17 cellular contexts compared by ENCODE assay signal in genomic region chr13:106887686-106888085, GRCh38.
DNase-seq lines count a peak whose midpoint lies in the region; ATAC-seq and TF ChIP-seq lines count a peak whose summit lies in the region.
"Had no signal": no experiment of that assay in that cellular context is flagged by ENCODE, and none has a peak within 500 bp of the region (broad histone marks: within the 10 kb centered on the region; RNA-seq: fewer than 3 reads in every experiment).

No MANE protein-coding gene starts in this region.

- no peak for DNase-seq in ascending aorta (ENCODE audit: low spot score in 2 of 2)
- peak; percentile 72 for DNase-seq in astrocyte of the hippocampus (ENCODE audit: low read depth, low spot score)
- no peak for DNase-seq in natural killer cell
- no peak for DNase-seq in glomerular visceral epithelial cell (ENCODE audit: extremely low spot score)
- DNase-seq: AML-193; Caco-2; Calu3; CD4-positive, alpha-beta T cell; CD8-positive, alpha-beta T cell; DMS79 treated with DMSO at 0.1 percent for 48 hours; GF-D8 had no signal

- no peak for TF ChIP-seq EP300 in neural cell (conservative IDR thresholded peaks at IDR 0.05; ENCODE audit: poor library complexity, severe bottlenecking)

- H3K4me3 Mint-ChIP-seq in natural killer cell = no peak overlapping the region
- H3K4me3 Mint-ChIP-seq: B cell; CD4-positive, alpha-beta T cell; CD8-positive, alpha-beta T cell had no signal

- H3K27me3 ChIP-seq in ascending aorta (no peaks in the 10 kb centered on the region), neural cell (ENCODE audit: insufficient read depth, low read depth, low read length) (no peaks in the 10 kb centered on the region)
- H3K27me3 ChIP-seq: BLaER1 treated with 17β-estradiol and CSF1 and Interleukin-3, amounts not matched to agents 10 nM and 100 nM had no signal

- intact Hi-C loops in ascending aorta (cut with DNase I) = no loop called here
- intact Hi-C loops in natural killer cell (cut with micrococcal nuclease) = no loop called here

- no peak for TF ChIP-seq RAD21 in neural cell (conservative IDR thresholded peaks at IDR 0.05)

- no peaks in the 10 kb centered on the region for H4K20me1 ChIP-seq in neural cell (ENCODE audit: insufficient read depth)
- H4K20me1 ChIP-seq: BLaER1 treated with 17β-estradiol and CSF1 and Interleukin-3, amounts not matched to agents 10 nM and 100 nM had no signal

- H3K4me1 ChIP-seq in ascending aorta = peaks cover 0 to 6% of the 10 kb centered on the region in 2 donors
- H3K4me1 ChIP-seq: A549; BLaER1 treated with 17β-estradiol and CSF1 and Interleukin-3, amounts not matched to agents 10 nM and 100 nM; Caco-2 had no signal

- H3K27ac ChIP-seq in ascending aorta = peak overlapping the region; percentile 18 to 36
- H3K27ac ChIP-seq in neural cell (ENCODE audit: low read length) = peak overlapping the region; percentile 48
- H3K27ac ChIP-seq: 22Rv1; A549; BLaER1 treated with 17β-estradiol and CSF1 and Interleukin-3, amounts not matched to agents 10 nM and 100 nM; C4-2B had no signal

- no peak for TF ChIP-seq CTCF in ascending aorta (IDR thresholded peaks at IDR 0.05)
- TF ChIP-seq CTCF in neural cell (IDR thresholded peaks at IDR 0.05; ENCODE audit: poor library complexity, severe bottlenecking) = no peak
- TF ChIP-seq CTCF in natural killer cell (IDR thresholded peaks at IDR 0.05) = no peak

- peaks cover 0 to 4% of the 10 kb centered on the region in 2 donors for H3K9me3 Mint-ChIP-seq in natural killer cell
- H3K9me3 Mint-ChIP-seq: CD4-positive, alpha-beta T cell; CD8-positive, alpha-beta T cell had no signal

- H3K79me2 ChIP-seq in neural cell (replicated peaks; ENCODE audit: insufficient read depth, low read length) = no peaks in the 10 kb centered on the region

- no peaks in the 10 kb centered on the region for H3F3A ChIP-seq in neural cell (ENCODE audit: insufficient read depth, low read length, poor library complexity, severe bottlenecking)

- H3K36me3 ChIP-seq in ascending aorta = no peaks in the 10 kb centered on the region
- no peaks in the 10 kb centered on the region for H3K36me3 ChIP-seq in neural cell (ENCODE audit: insufficient read depth, low read length)
- H3K36me3 ChIP-seq: BLaER1 treated with 17β-estradiol and CSF1 and Interleukin-3, amounts not matched to agents 10 nM and 100 nM had no signal

- H2AFZ ChIP-seq in neural cell (ENCODE audit: low read depth, low read length) = no peak overlapping the region

- H3K9ac ChIP-seq in neural cell (ENCODE audit: low read length) = no peak overlapping the region
- H3K9ac ChIP-seq: BLaER1 treated with 17β-estradiol and CSF1 and Interleukin-3, amounts not matched to agents 10 nM and 100 nM had no signal

- H3K27me3 Mint-ChIP-seq in natural killer cell (ENCODE audit: low read depth in 2 of 2) = no peaks in the 10 kb centered on the region
- H3K27me3 Mint-ChIP-seq: B cell; CD4-positive, alpha-beta T cell had no signal

- no peaks in the 10 kb centered on the region for H3K9me3 ChIP-seq in ascending aorta
- H3K9me3 ChIP-seq in neural cell (ENCODE audit: low read length) = no peaks in the 10 kb centered on the region
- H3K9me3 ChIP-seq: A549 had no signal

- H3K27ac Mint-ChIP-seq in natural killer cell = no peak overlapping the region
- H3K27ac Mint-ChIP-seq: B cell; CD4-positive, alpha-beta T cell; CD8-positive, alpha-beta T cell had no signal

- H3K4me1 Mint-ChIP-seq in natural killer cell = no peaks in the 10 kb centered on the region
- H3K4me1 Mint-ChIP-seq: B cell had no signal

- no peaks in the 10 kb centered on the region for H3K9me2 ChIP-seq in neural cell (ENCODE audit: insufficient read depth, low read length)

- no peak for ATAC-seq in natural killer cell
- ATAC-seq: A549; CD8-positive, alpha-beta T cell had no signal

- H3K4me2 ChIP-seq in neural cell (ENCODE audit: low read length) = no peak overlapping the region
- H3K4me2 ChIP-seq: A549; BLaER1 treated with 17β-estradiol and CSF1 and Interleukin-3, amounts not matched to agents 10 nM and 100 nM had no signal

- H3K36me3 Mint-ChIP-seq in natural killer cell = no peaks in the 10 kb centered on the region
- H3K36me3 Mint-ChIP-seq: CD8-positive, alpha-beta T cell had no signal

- H3K4me3 ChIP-seq in ascending aorta (no peak overlapping the region), neural cell (ENCODE audit: low read length) (no peak overlapping the region)
- H3K4me3 ChIP-seq: A549; BLaER1 treated with 17β-estradiol and CSF1 and Interleukin-3, amounts not matched to agents 10 nM and 100 nM had no signal

TF ChIP-seq in neural cell, 6 proteins besides CTCF, POLR2A, EP300 and RAD21:
- TF ChIP-seq POLR2AphosphoS5 (IDR thresholded peaks at IDR 0.05) = no peak
- no peak for TF ChIP-seq TAF1 (IDR thresholded peaks at IDR 0.05; ENCODE audit: low read depth)
- TF ChIP-seq EZH2 (IDR thresholded peaks at IDR 0.05; ENCODE audit: borderline replicate concordance, insufficient read depth, low read length, poor library complexity, severe bottlenecking) = no peak
- no peak for TF ChIP-seq MXI1 (conservative IDR thresholded peaks at IDR 0.05; ENCODE audit: poor library complexity, severe bottlenecking)
